ENCODE assay signal across 8 cellular contexts in the genomic region with DNA sequence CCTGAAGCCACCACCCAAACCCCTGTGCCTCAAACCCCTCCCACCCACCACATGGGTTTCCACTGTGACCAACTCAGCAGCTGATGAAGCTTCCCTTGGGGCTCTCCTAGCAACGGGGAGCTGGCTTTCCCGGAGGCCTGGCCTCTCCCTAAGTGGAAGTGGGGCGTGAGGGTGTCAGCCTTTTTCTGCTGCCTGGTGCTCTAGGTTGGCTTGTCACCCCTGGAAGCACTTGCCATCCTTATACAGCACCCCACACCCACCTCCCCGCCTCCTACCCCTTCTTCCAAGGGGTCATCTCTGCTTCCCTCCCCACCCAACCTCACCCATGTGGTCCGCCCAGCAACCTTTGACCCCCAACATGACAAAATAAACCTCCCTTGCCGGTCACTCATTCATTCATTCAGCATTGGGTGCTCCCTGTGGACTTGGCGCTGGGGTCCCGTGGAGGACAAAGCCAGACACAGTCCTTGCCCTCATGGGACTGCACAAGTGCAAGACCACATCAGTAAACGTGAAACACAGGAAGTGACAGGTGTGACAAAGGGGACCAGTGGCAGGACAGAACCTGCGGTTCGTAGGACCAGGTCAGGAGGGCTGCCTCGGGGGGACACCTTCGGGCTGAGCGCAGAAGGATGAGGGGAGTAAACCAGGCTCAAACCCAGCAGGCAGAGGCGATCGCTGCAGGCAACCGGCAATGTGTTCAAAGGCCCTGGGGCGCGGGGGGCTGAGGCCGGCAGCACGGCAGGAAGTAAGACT.
DNase-seq lines count a peak whose midpoint lies in the region; ATAC-seq, FAIRE-seq and TF ChIP-seq lines count a peak whose summit lies in the region.

No MANE protein-coding gene starts in this region.

- H3K4me2 ChIP-seq in neural progenitor cell, result no peak overlapping the region

- H3K9me3 ChIP-seq in CD8-positive, alpha-beta memory T cell (ENCODE audit: low read length), result no peaks in the 10 kb centered on the region
- no peaks in the 10 kb centered on the region for H3K9me3 ChIP-seq in neural progenitor cell (ENCODE audit: low read depth)

- peak in 1 of 5 donors; percentile 45 for DNase-seq in CD8-positive, alpha-beta memory T cell
- DNase-seq in chondrocyte (ENCODE audit: low spot score) (peak; percentile 62), neural progenitor cell (ENCODE audit: low spot score) (no peak), SHP77 (lab: John Stamatoyannopoulos, UW) (no peak), NCI-H2029 (lab: John Stamatoyannopoulos, UW) (no peak), H54 (ENCODE audit: insufficient read length, low spot score) (no peak)

- H3F3A ChIP-seq in neural progenitor cell (ENCODE audit: low read depth), result no peaks in the 10 kb centered on the region

- H3K36me3 ChIP-seq in CD8-positive, alpha-beta memory T cell (ENCODE audit: insufficient read depth, low read length), result no peaks in the 10 kb centered on the region
- no peaks in the 10 kb centered on the region for H3K36me3 ChIP-seq in neural progenitor cell

- no peaks in the 10 kb centered on the region for H3K36me3 Mint-ChIP-seq in CD8-positive, alpha-beta memory T cell
- H3K36me3 Mint-ChIP-seq in chondrocyte (ENCODE audit: low read depth) (no peaks in the 10 kb centered on the region), neural progenitor cell (no peaks in the 10 kb centered on the region)

- H3K27me3 ChIP-seq in CD8-positive, alpha-beta memory T cell (ENCODE audit: insufficient read depth, low read length, poor library complexity, severe bottlenecking), result no peaks in the 10 kb centered on the region
- no peaks in the 10 kb centered on the region for H3K27me3 ChIP-seq in neural progenitor cell

- peak overlapping the region in 5 of 7 donors; percentile 11 to 57 (median 15) for H3K4me3 Mint-ChIP-seq in CD8-positive, alpha-beta memory T cell
- H3K4me3 Mint-ChIP-seq in chondrocyte (ENCODE audit: unreplicated experiment) (no peak overlapping the region), neural progenitor cell (no peak overlapping the region)

- H3K27ac Mint-ChIP-seq in CD8-positive, alpha-beta memory T cell, result peak overlapping the region; percentile 19 to 93 (median 73)
- H3K27ac Mint-ChIP-seq in chondrocyte (ENCODE audit: unreplicated experiment) (peak overlapping the region; percentile 100), neural progenitor cell (peak overlapping the region; percentile 76)

- H3K79me2 ChIP-seq in neural progenitor cell (ENCODE audit: low read depth), result no peaks in the 10 kb centered on the region

- TF ChIP-seq POLR2A in H54 (IDR thresholded peaks at IDR 0.05; ENCODE audit: low read depth, low read length), result no peak

- no peak for FAIRE-seq in H54 (lab: Jason Lieb, UNC)

- H4K20me1 ChIP-seq in neural progenitor cell (ENCODE audit: low read depth), result no peaks in the 10 kb centered on the region

- peak; percentile 0 for ATAC-seq in HG03175 (IDR thresholded peaks at IDR 0.05; ENCODE audit: unreplicated experiment)
- ATAC-seq in HG03521 (IDR thresholded peaks at IDR 0.05; ENCODE audit: unreplicated experiment), result no peak

- H3K4me3 ChIP-seq in CD8-positive, alpha-beta memory T cell (ENCODE audit: low read length), result peak overlapping the region; percentile 20
- H3K4me3 ChIP-seq in neural progenitor cell, result no peak overlapping the region

- peaks cover 51% of the 10 kb centered on the region for H3K4me1 ChIP-seq in CD8-positive, alpha-beta memory T cell (ENCODE audit: insufficient read depth, low read length)
- H3K4me1 ChIP-seq in neural progenitor cell, result peaks cover 11% of the 10 kb centered on the region

- no peak overlapping the region for H3K27ac ChIP-seq in CD8-positive, alpha-beta memory T cell (ENCODE audit: low read depth, low read length)
- H3K27ac ChIP-seq in neural progenitor cell, result no peak overlapping the region

- CTCF ChIA-PET in CD8-positive, alpha-beta memory T cell (lab: Charles Lee), result interaction anchor here (0.7 to 1.7 kb wide), 4 partner anchors 15 to 168 kb away, joined by 3 to 8 read pairs (median 4); no protein-coding TSS in a partner anchor

- no peak overlapping the region for H3K9ac ChIP-seq in neural progenitor cell

- POLR2A ChIA-PET in CD8-positive, alpha-beta memory T cell (lab: Charles Lee), result interaction anchor here (1.0 to 1.4 kb wide), 4 partner anchors 125 to 633 kb away, joined by 3 to 4 read pairs (median 3); partner anchors contain the start of gene TNRC6C

- no peaks in the 10 kb centered on the region for H3K9me3 Mint-ChIP-seq in CD8-positive, alpha-beta memory T cell
- no peaks in the 10 kb centered on the region for H3K9me3 Mint-ChIP-seq in chondrocyte (ENCODE audit: low read depth)
- no peaks in the 10 kb centered on the region for H3K9me3 Mint-ChIP-seq in neural progenitor cell

- no peaks in the 10 kb centered on the region for H3K27me3 Mint-ChIP-seq in CD8-positive, alpha-beta memory T cell
- H3K27me3 Mint-ChIP-seq in chondrocyte (ENCODE audit: low read depth) (no peaks in the 10 kb centered on the region), neural progenitor cell (ENCODE audit: insufficient read depth, low read depth) (peaks cover 4% of the 10 kb centered on the region)

- TF ChIP-seq CTCF in chondrocyte (IDR thresholded peaks at IDR 0.05) (no peak), neural progenitor cell (IDR thresholded peaks at IDR 0.05) (no peak)

- no peak overlapping the region for H2AFZ ChIP-seq in neural progenitor cell (replicated peaks)

- peaks cover 34 to 51% (median 48%) of the 10 kb centered on the region in 3 donors for H3K4me1 Mint-ChIP-seq in CD8-positive, alpha-beta memory T cell
- peaks cover 59% of the 10 kb centered on the region for H3K4me1 Mint-ChIP-seq in chondrocyte (ENCODE audit: low read depth)
- H3K4me1 Mint-ChIP-seq in neural progenitor cell, result peaks cover 40% of the 10 kb centered on the region

Comparison
In these comparisons a context has a peak if more than half of its experiments do, and no peak if none do; other contexts are left out.
1. H3K4me3 Mint-ChIP-seq: peak in CD8-positive, alpha-beta memory T cell (5 of 7); none in chondrocyte (single experiment) and neural progenitor cell (single experiment).
2. Peak in every context shown above with its lines, with median percentiles within 50 percentile points of each other: H3K27ac Mint-ChIP-seq.